Comparison of ENCODE assay signal across 16 cellular contexts in genomic region chr4:8293131-8293975, GRCh38. TPM values are rescaled to one million over a fixed set of nuclear protein-coding genes. Genes with fewer than 3 reads are reported as not detected.
"Had no signal": no experiment of that assay in that cellular context is flagged by ENCODE, and none has a peak within 500 bp of the region (broad histone marks: within the 10 kb centered on the region; RNA-seq: fewer than 3 reads in every experiment).

No MANE protein-coding gene starts in this region.

- H2AFZ ChIP-seq: hepatocyte had no signal

- H3K27ac ChIP-seq: gastroesophageal sphincter, hepatocyte, skin epidermis, tibial nerve had no signal

- H3K79me2 ChIP-seq: hepatocyte had no signal

- DNase-seq: activated B cell treated with CpG ODN at 0.5 μM for 24 hours; activated CD4-positive, alpha-beta T cell treated with anti-CD3 and anti-CD28 coated beads, Interleukin-2, amount 10 ng/mL, durations not matched to agents 7 days and 5 days; activated CD8-positive, alpha-beta memory T cell treated with anti-CD3 and anti-CD28 coated beads, Interleukin-2, amount 50 U/mL, for 48 hours; activated naive CD8-positive, alpha-beta T cell treated with anti-CD3 and anti-CD28 coated beads for 36 hours; activated T-cell treated with anti-CD3 and anti-CD28 coated beads, Interleukin-2, amount 50 U/mL, for 72 hours; anterior cingulate cortex; islet precursor cell; nephron progenitor cell; stimulated activated CD4-positive, alpha-beta T cell treated with anti-CD3 and anti-CD28 coated beads, Interleukin-4, amount 100 ng/mL, for 24 hours; stimulated activated naive CD4-positive, alpha-beta T cell; SW 1271 had no signal

- H3K4me1 ChIP-seq: gastroesophageal sphincter, tibial nerve had no signal

- H3K4me2 ChIP-seq: hepatocyte had no signal

- H3K4me3 ChIP-seq: gastroesophageal sphincter, hepatocyte, skin epidermis, tibial nerve had no signal

- H3K27me3 ChIP-seq: gastroesophageal sphincter, hepatocyte, tibial nerve had no signal

- H3K9me3 ChIP-seq: gastroesophageal sphincter, tibial nerve had no signal

- ATAC-seq: activated T-cell treated with anti-CD3 and anti-CD28 coated beads, Interleukin-2, amount 50 U/mL, for 72 hours; gastroesophageal sphincter had no signal

RNA-seq across cellular contexts. Expression of gene HTRA3, which starts 23.8 kb away (rescaled TPM):
- total RNA-seq: activated B cell treated with CpG ODN at 0.5 μM for 24 hours; activated CD4-positive, alpha-beta T cell treated with anti-CD3 and anti-CD28 coated beads, Interleukin-2, amount 10 ng/mL, durations not matched to agents 7 days and 5 days; activated naive CD8-positive, alpha-beta T cell treated with anti-CD3 and anti-CD28 coated beads for 36 hours; activated T-cell treated with anti-CD3 and anti-CD28 coated beads, Interleukin-2, amount 50 U/mL, for 72 hours; SK-MEL-5 had no signal
